ENCODE assay signal across 23 cellular contexts in genomic region chr16:56889206-56889605, GRCh38. TPM values are rescaled to one million over a fixed set of nuclear protein-coding genes. Genes with fewer than 3 reads are reported as not detected.
DNase-seq lines count a peak whose midpoint lies in the region; ATAC-seq and TF ChIP-seq lines count a peak whose summit lies in the region.
"Had no signal": no experiment of that assay in that cellular context is flagged by ENCODE, and none has a peak within 500 bp of the region (broad histone marks: within the 10 kb centered on the region; RNA-seq: fewer than 3 reads in every experiment).

No MANE protein-coding gene starts in this region.

- H2AFZ ChIP-seq in osteoblast (ENCODE audit: low read length): no peak overlapping the region
- H2AFZ ChIP-seq: GM23248 had no signal

- CTCF ChIA-PET in WTC11 (lab: Charles Lee): interaction anchor here (0.9 kb wide), 1 partner anchor 32 kb away, joined by 3 read pairs; no protein-coding TSS in a partner anchor

- no peak overlapping the region for H3K4me3 Mint-ChIP-seq in WTC11
- H3K4me3 Mint-ChIP-seq: activated CD8-positive, alpha-beta T cell treated with anti-CD3 and anti-CD28 coated beads, Interleukin-2, amount 10 ng/mL, durations not matched to agents 7 days and 5 days had no signal

- no peaks in the 10 kb centered on the region for H3K27me3 ChIP-seq in osteoblast (ENCODE audit: insufficient read depth, low read length)
- no peaks in the 10 kb centered on the region for H3K27me3 ChIP-seq in upper lobe of right lung
- H3K27me3 ChIP-seq: adrenal gland, cardiac muscle cell, heart left ventricle, MG63, tibial nerve had no signal

- H3K36me3 Mint-ChIP-seq in WTC11: peaks cover 12% of the 10 kb centered on the region

- H3K4me2 ChIP-seq in osteoblast (ENCODE audit: insufficient read depth, low read length): no peak overlapping the region

- H3K27ac ChIP-seq in osteoblast (ENCODE audit: low read depth, low read length) (no peak overlapping the region), upper lobe of right lung (no peak overlapping the region)
- H3K27ac ChIP-seq: adrenal gland, cardiac muscle cell, GM23248, heart left ventricle, tibial nerve had no signal

- TF ChIP-seq CTCF in WTC11 (IDR thresholded peaks at IDR 0.05) (no peak), osteoblast (IDR thresholded peaks at IDR 0.05; ENCODE audit: extremely low read depth, low read depth, low read length) (no peak), upper lobe of right lung (IDR thresholded peaks at IDR 0.05) (no peak)

- no peaks in the 10 kb centered on the region for H3K4me1 ChIP-seq in osteoblast (ENCODE audit: insufficient read depth, low read length)
- no peaks in the 10 kb centered on the region for H3K4me1 ChIP-seq in upper lobe of right lung
- H3K4me1 ChIP-seq: adrenal gland, heart left ventricle, tibial nerve had no signal

- no peaks in the 10 kb centered on the region for H3K4me1 Mint-ChIP-seq in WTC11

- peaks cover 13% of the 10 kb centered on the region for H3K9me3 Mint-ChIP-seq in WTC11

- H4K20me1 ChIP-seq in osteoblast (ENCODE audit: insufficient read depth, low read length): no peaks in the 10 kb centered on the region

- POLR2A ChIA-PET in WTC11 (lab: Charles Lee): no interaction called here

- H3K4me3 ChIP-seq in osteoblast (ENCODE audit: insufficient read depth, low read length) (no peak overlapping the region), upper lobe of right lung (no peak overlapping the region)
- H3K4me3 ChIP-seq: adrenal gland, cardiac muscle cell, GM23248, heart left ventricle, MG63, tibial nerve had no signal

- no peak for DNase-seq in WTC11 (ENCODE audit: low spot score)
- DNase-seq in osteoblast (ENCODE audit: insufficient read length, low spot score, missing footprints): peak; percentile 42
- no peak for DNase-seq in NOMO-1 (lab: John Stamatoyannopoulos, UW; ENCODE audit: unreplicated experiment in 2 of 2)
- no peak for DNase-seq in upper lobe of right lung
- no peak for DNase-seq in mesenteric fat pad (ENCODE audit: low spot score)
- DNase-seq in activated effector memory CD4-positive, alpha-beta T cell treated with Interleukin-2 at 50 U/mL for 16 hours: no peak
- DNase-seq: activated CD8-positive, alpha-beta T cell treated with anti-CD3 and anti-CD28 coated beads, Interleukin-2, amount 10 ng/mL, durations not matched to agents 7 days and 5 days; adrenal gland; AML-193; effector CD4-positive, alpha-beta T cell; GM23248; MG63; NCI-H187 treated with DMSO at 0.1 percent for 48 hours; NCI-H510A treated with DMSO at 0.1 percent for 48 hours; stimulated activated CD4-positive, alpha-beta T cell treated with anti-CD3 and anti-CD28 coated beads, Interleukin-4, amount 100 ng/mL, for 4 hours had no signal

- no peaks in the 10 kb centered on the region for H3K9me3 ChIP-seq in osteoblast (ENCODE audit: low read depth, low read length)
- no peaks in the 10 kb centered on the region for H3K9me3 ChIP-seq in upper lobe of right lung
- H3K9me3 ChIP-seq: adrenal gland, heart left ventricle, MG63, tibial nerve had no signal

- no peaks in the 10 kb centered on the region for H3K79me2 ChIP-seq in osteoblast (ENCODE audit: insufficient read depth, low read length)

- peak; percentile 21 for ATAC-seq in GM19043 (IDR thresholded peaks at IDR 0.05; ENCODE audit: low read depth, unreplicated experiment)
- peak; percentile 41 for ATAC-seq in HG03175 (IDR thresholded peaks at IDR 0.05; ENCODE audit: unreplicated experiment)
- ATAC-seq in WTC11: peak; percentile 60
- ATAC-seq in upper lobe of right lung: no peak
- ATAC-seq: activated CD8-positive, alpha-beta T cell treated with anti-CD3 and anti-CD28 coated beads, Interleukin-2, amount 10 ng/mL, durations not matched to agents 7 days and 5 days; heart left ventricle; Panc1 had no signal

- no peaks in the 10 kb centered on the region; the same call in 1 of the 2 replicates for H3K27me3 Mint-ChIP-seq in WTC11 (ENCODE audit: low read depth)

- intact Hi-C loops in upper lobe of right lung (cut with DNase I): no loop called here

- H3K36me3 ChIP-seq in osteoblast (ENCODE audit: insufficient read depth, low read length): no peaks in the 10 kb centered on the region
- no peaks in the 10 kb centered on the region for H3K36me3 ChIP-seq in upper lobe of right lung
- H3K36me3 ChIP-seq: adrenal gland, cardiac muscle cell, heart left ventricle, MG63, tibial nerve had no signal

- no peak overlapping the region for H3K27ac Mint-ChIP-seq in WTC11
- H3K27ac Mint-ChIP-seq: activated CD8-positive, alpha-beta T cell treated with anti-CD3 and anti-CD28 coated beads, Interleukin-2, amount 10 ng/mL, durations not matched to agents 7 days and 5 days had no signal

TF ChIP-seq in WTC11, 78 proteins besides CTCF, POLR2A, EP300 and RAD21 (continues in another document):
- TF ChIP-seq NFYB (CRISPR knock-in tag; conservative IDR thresholded peaks at IDR 0.05; ENCODE audit: low read depth): no peak
- TF ChIP-seq RORB (CRISPR knock-in tag; IDR thresholded peaks at IDR 0.05): no peak
- no peak for TF ChIP-seq ZNF281 (CRISPR knock-in tag; IDR thresholded peaks at IDR 0.05)
- TF ChIP-seq PRRX2 (CRISPR knock-in tag; IDR thresholded peaks at IDR 0.05): no peak
- TF ChIP-seq SOX15 (CRISPR knock-in tag; IDR thresholded peaks at IDR 0.05): no peak
- no peak for TF ChIP-seq ZNF232 (CRISPR knock-in tag; IDR thresholded peaks at IDR 0.05)
- TF ChIP-seq SP1 (CRISPR knock-in tag; conservative IDR thresholded peaks at IDR 0.05): no peak
- TF ChIP-seq ZMAT4 (CRISPR knock-in tag; IDR thresholded peaks at IDR 0.05): no peak
- TF ChIP-seq ATF1 (CRISPR knock-in tag; IDR thresholded peaks at IDR 0.05): no peak
- no peak for TF ChIP-seq ZNF512 (CRISPR knock-in tag; IDR thresholded peaks at IDR 0.05; ENCODE audit: borderline replicate concordance)

RNA-seq across cellular contexts. Expression of gene SLC12A3, which starts 24.2 kb away (rescaled TPM):
- total RNA-seq in WTC11 (2021): 0.05 to 0.09 TPM in 2 of 3 replicates, not detected in the other
- total RNA-seq in osteoblast: not detected in 2 replicates
- total RNA-seq in upper lobe of right lung: not detected
- not detected for total RNA-seq in mesenteric fat pad
- total RNA-seq: activated CD8-positive, alpha-beta T cell treated with anti-CD3 and anti-CD28 coated beads, Interleukin-2, amount 10 ng/mL, durations not matched to agents 7 days and 5 days; adrenal gland; cardiac muscle cell; GM23248; osteocyte; skeletal muscle tissue; tibial nerve had no signal

RNA-seq across cellular contexts. Expression of gene HERPUD1, which starts 42.7 kb away (rescaled TPM):
- total RNA-seq in WTC11 (2021) (21.4 to 30.8 TPM (median 21.7 TPM) in 3 replicates), osteoblast (190 and 209 TPM in 2 replicates), upper lobe of right lung (223 TPM), mesenteric fat pad (186 TPM)
